21 cellular contexts compared by ENCODE assay signal in genomic region chr1:224980181-224980580, GRCh38. TPM values are rescaled to one million over a fixed set of nuclear protein-coding genes. Genes with fewer than 3 reads are reported as not detected.
DNase-seq lines count a peak whose midpoint lies in the region; ATAC-seq and TF ChIP-seq lines count a peak whose summit lies in the region.
"Had no signal": no experiment of that assay in that cellular context is flagged by ENCODE, and none has a peak within 500 bp of the region (broad histone marks: within the 10 kb centered on the region; RNA-seq: fewer than 3 reads in every experiment).

No MANE protein-coding gene starts in this region.

- H3K27ac ChIP-seq in BLaER1 treated with 17β-estradiol and CSF1 and Interleukin-3, amounts not matched to agents 10 nM and 100 nM, result no peak overlapping the region
- no peak overlapping the region for H3K27ac ChIP-seq in Panc1 (ENCODE audit: low read length)
- no peak overlapping the region for H3K27ac ChIP-seq in trophoblast cell (ENCODE audit: low read depth, low read length)
- H3K27ac ChIP-seq: RWPE1 had no signal

- peaks cover 0 to 12% (median 0%) of the 10 kb centered on the region in 11 experiments; a peak in 3 of 22 replicates for H3K9me3 ChIP-seq in BLaER1 treated with 17β-estradiol and CSF1 and Interleukin-3, amounts not matched to agents 10 nM and 100 nM (replicated peaks in 1 of 11)
- H3K9me3 ChIP-seq in Panc1 (ENCODE audit: control insufficient read depth, insufficient read depth, low read depth, low read length) (no peaks in the 10 kb centered on the region), trophoblast cell (ENCODE audit: insufficient read depth, low read depth, low read length) (peaks cover 6% of the 10 kb centered on the region)
- H3K9me3 ChIP-seq: Caco-2 had no signal

- no peaks in the 10 kb centered on the region for H3K36me3 ChIP-seq in BLaER1 treated with 17β-estradiol and CSF1 and Interleukin-3, amounts not matched to agents 10 nM and 100 nM
- H3K36me3 ChIP-seq in Panc1 (ENCODE audit: control insufficient read depth, insufficient read depth, low read length) (no peaks in the 10 kb centered on the region), trophoblast cell (ENCODE audit: control insufficient read depth in 1 of 2, insufficient read depth in 2 of 2, low read length in 2 of 2) (peaks cover 0 to 2% of the 10 kb centered on the region in 2 experiments)

- 0 out of 2 replicates have a peak, but pooled peaks have one; percentile 34 for ATAC-seq in Panc1
- no peak for ATAC-seq in GM18907 (IDR thresholded peaks at IDR 0.05; ENCODE audit: unreplicated experiment)
- ATAC-seq: HCT116 had no signal

- no CpG with 5 or more reads among the region's 5 CpGs for WGBS in trophoblast cell (ENCODE audit: extremely low coverage, insufficient coverage, insufficient read length)

- H3K4me1 ChIP-seq in BLaER1 treated with 17β-estradiol and CSF1 and Interleukin-3, amounts not matched to agents 10 nM and 100 nM, result peaks cover 11 to 25% (median 17%) of the 10 kb centered on the region in 10 experiments
- H3K4me1 ChIP-seq in Panc1 (ENCODE audit: control insufficient read depth, insufficient read depth, low read length), result no peaks in the 10 kb centered on the region
- H3K4me1 ChIP-seq in trophoblast cell (ENCODE audit: control insufficient read depth in 1 of 2, insufficient read depth in 2 of 2, low read length in 2 of 2), result no peaks in the 10 kb centered on the region

- H4K20me1 ChIP-seq in BLaER1 treated with 17β-estradiol and CSF1 and Interleukin-3, amounts not matched to agents 10 nM and 100 nM, result peaks cover 0 to 15% (median 5%) of the 10 kb centered on the region in 11 experiments; a peak in 10 of 22 replicates

- in situ Hi-C loops in Panc1 (cut with HindIII; ENCODE audit: low pct_unique_long_range_greater_than_20kb, low sequenced_read_pairs), result no loop called here

- no peak overlapping the region for H2BK120ac ChIP-seq in trophoblast cell (ENCODE audit: insufficient read depth, low read length, poor library complexity)

- H2BK12ac ChIP-seq in trophoblast cell (ENCODE audit: low read length), result no peak overlapping the region

- intact Hi-C loops in Panc1 (cut with micrococcal nuclease; ENCODE audit: unreplicated experiment), result no loop called here

- no peak overlapping the region for H3K9ac ChIP-seq in BLaER1 treated with 17β-estradiol and CSF1 and Interleukin-3, amounts not matched to agents 10 nM and 100 nM
- no peak overlapping the region for H3K9ac ChIP-seq in trophoblast cell (ENCODE audit: low read length)

- no peak overlapping the region for H4K8ac ChIP-seq in trophoblast cell (ENCODE audit: low read depth, low read length)

- H2AK5ac ChIP-seq in trophoblast cell (ENCODE audit: low read length), result no peak overlapping the region

- TF ChIP-seq CTCF in Panc1 (IDR thresholded peaks at IDR 0.05), result no peak

- no peak overlapping the region for H3K18ac ChIP-seq in trophoblast cell (ENCODE audit: low read length)

- H3K14ac ChIP-seq in trophoblast cell (ENCODE audit: low read length), result no peak overlapping the region

- H3K23ac ChIP-seq in trophoblast cell (ENCODE audit: low read length), result no peak overlapping the region

- CTCF ChIA-PET in Panc1 (lab: Charles Lee), result no interaction called here

- DNase-seq in HT1080 (ENCODE audit: low read depth) (peak; percentile 5), Panc1 (ENCODE audit: low read depth, low spot score) (no peak), trophoblast cell (no peak), DMS153 (lab: John Stamatoyannopoulos, UW) (no peak), putamen (ENCODE audit: low spot score) (no peak), pons (ENCODE audit: low spot score) (no peak)
- DNase-seq: C1 segment of cervical spinal cord; Caco-2; CD4-positive, alpha-beta memory T cell; DMS79; EL; NCI-H2029 treated with DMSO at 0.1 percent for 48 hours; NCI-H446 treated with DMSO at 0.1 percent for 48 hours; NCI-H526; NCI-H82; SHP77; T-helper 1 cell had no signal

- POLR2A ChIA-PET in Panc1 (lab: Charles Lee), result no interaction called here

- H3K4ac ChIP-seq in trophoblast cell (ENCODE audit: low read depth, low read length), result no peak overlapping the region

- H4K91ac ChIP-seq in trophoblast cell (ENCODE audit: low read depth, low read length), result no peak overlapping the region

- no peak overlapping the region for H2BK5ac ChIP-seq in trophoblast cell (ENCODE audit: low read depth, low read length, poor library complexity)

- H3K79me1 ChIP-seq in trophoblast cell (ENCODE audit: low read length), result no peaks in the 10 kb centered on the region

- no peaks in the 10 kb centered on the region for H3K79me2 ChIP-seq in trophoblast cell (ENCODE audit: control insufficient read depth, insufficient read depth, low read length, poor library complexity)

- H3K27me3 ChIP-seq in BLaER1 treated with 17β-estradiol and CSF1 and Interleukin-3, amounts not matched to agents 10 nM and 100 nM, result peaks cover 38 to 74% (median 63%) of the 10 kb centered on the region in 11 experiments
- H3K27me3 ChIP-seq in Panc1 (ENCODE audit: control insufficient read depth, insufficient read depth, low read length) (no peaks in the 10 kb centered on the region), trophoblast cell (ENCODE audit: insufficient read depth, low read length) (no peaks in the 10 kb centered on the region)

- H3K4me2 ChIP-seq in BLaER1 treated with 17β-estradiol and CSF1 and Interleukin-3, amounts not matched to agents 10 nM and 100 nM, result peak overlapping the region; percentile 60 to 85 (median 70)
- H3K4me2 ChIP-seq in trophoblast cell (ENCODE audit: low read length), result no peak overlapping the region

- no peak overlapping the region for H4K12ac ChIP-seq in trophoblast cell (ENCODE audit: low read depth, low read length)

- no peak overlapping the region for H3K4me3 ChIP-seq in BLaER1 treated with 17β-estradiol and CSF1 and Interleukin-3, amounts not matched to agents 10 nM and 100 nM
- H3K4me3 ChIP-seq in Panc1 (ENCODE audit: low read depth in 2 of 2, low read length in 2 of 2) (no peak overlapping the region), trophoblast cell (ENCODE audit: low read depth, low read length) (peak overlapping the region; percentile 1)

- no TSS peak for BruUV-seq in Panc1 (replicated peaks; lab: Mats Ljungman, UMichigan)

- H2AFZ ChIP-seq in trophoblast cell (ENCODE audit: insufficient read depth, low read length, poor library complexity), result no peak overlapping the region

RNA-seq across cellular contexts. Expression of gene DNAH14, which starts 50.7 kb away (rescaled TPM):
- 20.8 and 21.5 TPM in 2 replicates for total RNA-seq in HT1080 (2014; rRNA removed; shearing (Covaris generic))
- polyA plus RNA-seq in HT1080 (2015; cell fraction: cytosol; rRNA removed), result 22.2 and 24.8 TPM in 2 replicates
- 31.3 and 35.6 TPM in 2 replicates for polyA plus RNA-seq in HT1080 (2015; cell fraction: nucleus; rRNA removed)
- total RNA-seq in Panc1 (2021; ENCODE audit: unreplicated experiment), result 47.0 TPM
- polyA plus RNA-seq in Panc1 (2012; ENCODE audit: insufficient read length), result 12.7 TPM
- 14.5 and 14.8 TPM in 2 replicates for polyA plus RNA-seq in trophoblast cell (2013)
- total RNA-seq: CD4-positive, alpha-beta memory T cell had no signal
